In the genomic region with DNA sequence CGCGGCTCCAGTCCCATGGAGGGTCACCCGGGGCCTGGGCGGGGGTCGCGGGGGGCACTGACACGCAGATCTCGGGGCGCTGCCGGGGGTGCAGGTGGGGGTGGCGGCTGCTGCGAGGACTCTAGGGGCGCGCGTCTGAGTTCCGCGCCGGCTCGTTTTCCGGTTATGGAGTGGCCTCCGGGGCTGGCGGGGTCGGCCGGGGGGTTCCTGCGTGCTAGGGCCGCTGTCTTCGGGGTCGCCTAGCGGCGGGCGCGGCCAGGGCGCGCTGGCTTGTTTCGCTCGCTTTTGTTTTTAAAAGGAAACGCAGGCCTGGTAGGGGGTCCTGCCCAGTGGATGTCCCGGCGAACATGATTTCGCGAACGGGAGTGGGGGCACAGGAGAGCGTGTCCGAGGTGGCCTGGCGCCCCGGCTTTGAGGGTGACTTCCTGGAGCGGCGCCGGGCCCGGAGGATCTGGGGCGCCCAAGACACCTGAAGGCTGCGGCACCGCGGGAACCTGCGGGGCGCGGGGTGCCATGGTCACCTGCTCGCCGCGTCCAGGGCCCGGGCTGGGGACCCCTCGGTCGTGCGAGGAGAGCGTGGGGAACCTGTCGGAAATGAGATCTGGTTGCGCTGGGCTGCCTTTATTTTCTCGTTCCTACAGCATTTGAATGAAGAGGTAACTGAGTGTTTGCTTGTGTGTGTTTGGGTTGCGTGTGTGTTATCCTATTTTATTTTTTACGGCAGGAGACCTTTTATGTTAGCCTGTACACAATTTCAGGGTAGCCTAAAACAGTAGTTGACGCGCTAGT, we compare ENCODE assay signal across 8 cellular contexts. TPM values are rescaled to one million over a fixed set of nuclear protein-coding genes. Genes with fewer than 3 reads are reported as not detected.
DNase-seq lines count a peak whose midpoint lies in the region; ATAC-seq and TF ChIP-seq lines count a peak whose summit lies in the region.

No MANE protein-coding gene starts in this region.

- H3K9ac ChIP-seq in neural cell (ENCODE audit: low read length): peak overlapping the region; percentile 73

- H3K9me2 ChIP-seq in neural cell (ENCODE audit: insufficient read depth, low read length): no peaks in the 10 kb centered on the region

- DNase-seq in BE2C (peak; percentile 43), epithelial cell of prostate (ENCODE audit: low read depth, low spot score) (no peak), epidermal melanocyte (ENCODE audit: insufficient read length, low spot score) (no peak), NCI-H1436 (lab: John Stamatoyannopoulos, UW) (no peak)
- DNase-seq in activated CD8-positive, alpha-beta T cell treated with anti-CD3 and anti-CD28 coated beads, Interleukin-2, amount 10 ng/mL, durations not matched to agents 7 days and 5 days: peak; percentile 55

- peaks cover 27% of the 10 kb centered on the region for H3K36me3 Mint-ChIP-seq in activated CD8-positive, alpha-beta T cell treated with anti-CD3 and anti-CD28 coated beads, Interleukin-2, amount 10 ng/mL, durations not matched to agents 7 days and 5 days (ENCODE audit: low read depth)

- no peaks in the 10 kb centered on the region for H4K20me1 ChIP-seq in neural cell (ENCODE audit: insufficient read depth)

- no peak for TF ChIP-seq EP300 in Ishikawa (IDR thresholded peaks at IDR 0.05; ENCODE audit: borderline replicate concordance)
- TF ChIP-seq EP300 in neural cell (conservative IDR thresholded peaks at IDR 0.05; ENCODE audit: poor library complexity, severe bottlenecking): no peak

- POLR2A ChIA-PET in activated CD8-positive, alpha-beta T cell treated with anti-CD3 and anti-CD28 coated beads, Interleukin-2, amount 10 ng/mL, durations not matched to agents 7 days and 5 days (lab: Charles Lee): interaction anchor here (0.7 to 2.0 kb wide), 2 partner anchors 37 to 45 kb away, joined by 3 to 10 read pairs; no protein-coding TSS in a partner anchor

- H3K27ac ChIP-seq in epithelial cell of prostate: peak overlapping the region; percentile 91
- peak overlapping the region; percentile 27 for H3K27ac ChIP-seq in neural cell (ENCODE audit: low read length)

- no peak for TF ChIP-seq CTCF in BE2C (IDR thresholded peaks at IDR 0.05; ENCODE audit: low read depth, low read length)
- TF ChIP-seq CTCF in neural cell (IDR thresholded peaks at IDR 0.05; ENCODE audit: poor library complexity, severe bottlenecking): no peak

- CTCF ChIA-PET in activated CD8-positive, alpha-beta T cell treated with anti-CD3 and anti-CD28 coated beads, Interleukin-2, amount 10 ng/mL, durations not matched to agents 7 days and 5 days (lab: Charles Lee): interaction anchor here (0.9 to 1.2 kb wide), 2 partner anchors 34 to 36 kb away, joined by 3 read pairs; no protein-coding TSS in a partner anchor

- peak overlapping the region; percentile 23 for H2AFZ ChIP-seq in neural cell (ENCODE audit: low read depth, low read length)

- H3K9me3 Mint-ChIP-seq in activated CD8-positive, alpha-beta T cell treated with anti-CD3 and anti-CD28 coated beads, Interleukin-2, amount 10 ng/mL, durations not matched to agents 7 days and 5 days (ENCODE audit: insufficient read depth): no peaks in the 10 kb centered on the region

- peak overlapping the region; percentile 71 for H3K27ac Mint-ChIP-seq in activated CD8-positive, alpha-beta T cell treated with anti-CD3 and anti-CD28 coated beads, Interleukin-2, amount 10 ng/mL, durations not matched to agents 7 days and 5 days

- H3K9me3 ChIP-seq in BE2C (no peaks in the 10 kb centered on the region), neural cell (ENCODE audit: low read length) (no peaks in the 10 kb centered on the region)

- peak; percentile 21 for ATAC-seq in GM19452 (IDR thresholded peaks at IDR 0.05; ENCODE audit: unreplicated experiment)
- ATAC-seq in activated CD8-positive, alpha-beta T cell treated with anti-CD3 and anti-CD28 coated beads, Interleukin-2, amount 10 ng/mL, durations not matched to agents 7 days and 5 days: peak; percentile 54

- H3K4me3 ChIP-seq in BE2C (ENCODE audit: low read depth, low read length): peak overlapping the region; percentile 77
- peak overlapping the region; percentile 84 for H3K4me3 ChIP-seq in neural cell (ENCODE audit: low read length)

- H3K4me1 ChIP-seq in BE2C: peaks cover 10% of the 10 kb centered on the region

- TF ChIP-seq RAD21 in Ishikawa (IDR thresholded peaks at IDR 0.05; ENCODE audit: low read depth): no peak
- peak; percentile 14 for TF ChIP-seq RAD21 in neural cell (conservative IDR thresholded peaks at IDR 0.05)

- peaks cover 36% of the 10 kb centered on the region for H3K4me1 Mint-ChIP-seq in activated CD8-positive, alpha-beta T cell treated with anti-CD3 and anti-CD28 coated beads, Interleukin-2, amount 10 ng/mL, durations not matched to agents 7 days and 5 days (ENCODE audit: low read depth)

- H3K27me3 Mint-ChIP-seq in activated CD8-positive, alpha-beta T cell treated with anti-CD3 and anti-CD28 coated beads, Interleukin-2, amount 10 ng/mL, durations not matched to agents 7 days and 5 days (ENCODE audit: low read depth): no peaks in the 10 kb centered on the region

- H3F3A ChIP-seq in neural cell (ENCODE audit: insufficient read depth, low read length, poor library complexity, severe bottlenecking): no peaks in the 10 kb centered on the region

- H3K27me3 ChIP-seq in BE2C (no peaks in the 10 kb centered on the region), neural cell (ENCODE audit: insufficient read depth, low read depth, low read length) (no peaks in the 10 kb centered on the region)

- peaks cover 13% of the 10 kb centered on the region for H3K36me3 ChIP-seq in BE2C
- no peaks in the 10 kb centered on the region for H3K36me3 ChIP-seq in neural cell (ENCODE audit: insufficient read depth, low read length)

- H3K4me3 Mint-ChIP-seq in activated CD8-positive, alpha-beta T cell treated with anti-CD3 and anti-CD28 coated beads, Interleukin-2, amount 10 ng/mL, durations not matched to agents 7 days and 5 days: peak overlapping the region; percentile 76

- H3K79me2 ChIP-seq in neural cell (replicated peaks; ENCODE audit: insufficient read depth, low read length): peaks cover 7% of the 10 kb centered on the region

- H3K4me2 ChIP-seq in neural cell (ENCODE audit: low read length): peak overlapping the region; percentile 84

TF ChIP-seq in Ishikawa, 13 proteins besides CTCF, POLR2A, EP300 and RAD21:
- TF ChIP-seq TAF1 (IDR thresholded peaks at IDR 0.05; ENCODE audit: low read depth) (no peak), TCF12 (IDR thresholded peaks at IDR 0.05; ENCODE audit: low read depth) (no peak), ZBTB7A (IDR thresholded peaks at IDR 0.05; ENCODE audit: low read depth) (peak; percentile 84), FOXM1 (IDR thresholded peaks at IDR 0.05; ENCODE audit: borderline replicate concordance, low read depth) (no peak), CEBPB (IDR thresholded peaks at IDR 0.05) (no peak)
- TF ChIP-seq, protein P1, sequence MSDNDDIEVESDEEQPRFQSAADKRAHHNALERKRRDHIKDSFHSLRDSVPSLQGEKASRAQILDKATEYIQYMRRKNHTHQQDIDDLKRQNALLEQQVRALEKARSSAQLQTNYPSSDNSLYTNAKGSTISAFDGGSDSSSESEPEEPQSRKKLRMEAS (IDR thresholded peaks at IDR 0.05): no peak
- TF ChIP-seq, protein P2, sequence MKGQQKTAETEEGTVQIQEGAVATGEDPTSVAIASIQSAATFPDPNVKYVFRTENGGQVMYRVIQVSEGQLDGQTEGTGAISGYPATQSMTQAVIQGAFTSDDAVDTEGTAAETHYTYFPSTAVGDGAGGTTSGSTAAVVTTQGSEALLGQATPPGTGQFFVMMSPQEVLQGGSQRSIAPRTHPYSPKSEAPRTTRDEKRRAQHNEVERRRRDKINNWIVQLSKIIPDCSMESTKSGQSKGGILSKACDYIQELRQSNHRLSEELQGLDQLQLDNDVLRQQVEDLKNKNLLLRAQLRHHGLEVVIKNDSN (IDR thresholded peaks at IDR 0.05): no peak

TF ChIP-seq in neural cell, 6 proteins besides CTCF, POLR2A, EP300 and RAD21:
- TF ChIP-seq SMC3 (conservative IDR thresholded peaks at IDR 0.05; ENCODE audit: poor library complexity) (no peak), EZH2 (IDR thresholded peaks at IDR 0.05; ENCODE audit: borderline replicate concordance, insufficient read depth, low read length, poor library complexity, severe bottlenecking) (no peak), TAF1 (IDR thresholded peaks at IDR 0.05; ENCODE audit: low read depth) (no peak), MXI1 (conservative IDR thresholded peaks at IDR 0.05; ENCODE audit: poor library complexity, severe bottlenecking) (no peak), POLR2AphosphoS5 (IDR thresholded peaks at IDR 0.05) (no peak)
- TF ChIP-seq, protein P3, sequence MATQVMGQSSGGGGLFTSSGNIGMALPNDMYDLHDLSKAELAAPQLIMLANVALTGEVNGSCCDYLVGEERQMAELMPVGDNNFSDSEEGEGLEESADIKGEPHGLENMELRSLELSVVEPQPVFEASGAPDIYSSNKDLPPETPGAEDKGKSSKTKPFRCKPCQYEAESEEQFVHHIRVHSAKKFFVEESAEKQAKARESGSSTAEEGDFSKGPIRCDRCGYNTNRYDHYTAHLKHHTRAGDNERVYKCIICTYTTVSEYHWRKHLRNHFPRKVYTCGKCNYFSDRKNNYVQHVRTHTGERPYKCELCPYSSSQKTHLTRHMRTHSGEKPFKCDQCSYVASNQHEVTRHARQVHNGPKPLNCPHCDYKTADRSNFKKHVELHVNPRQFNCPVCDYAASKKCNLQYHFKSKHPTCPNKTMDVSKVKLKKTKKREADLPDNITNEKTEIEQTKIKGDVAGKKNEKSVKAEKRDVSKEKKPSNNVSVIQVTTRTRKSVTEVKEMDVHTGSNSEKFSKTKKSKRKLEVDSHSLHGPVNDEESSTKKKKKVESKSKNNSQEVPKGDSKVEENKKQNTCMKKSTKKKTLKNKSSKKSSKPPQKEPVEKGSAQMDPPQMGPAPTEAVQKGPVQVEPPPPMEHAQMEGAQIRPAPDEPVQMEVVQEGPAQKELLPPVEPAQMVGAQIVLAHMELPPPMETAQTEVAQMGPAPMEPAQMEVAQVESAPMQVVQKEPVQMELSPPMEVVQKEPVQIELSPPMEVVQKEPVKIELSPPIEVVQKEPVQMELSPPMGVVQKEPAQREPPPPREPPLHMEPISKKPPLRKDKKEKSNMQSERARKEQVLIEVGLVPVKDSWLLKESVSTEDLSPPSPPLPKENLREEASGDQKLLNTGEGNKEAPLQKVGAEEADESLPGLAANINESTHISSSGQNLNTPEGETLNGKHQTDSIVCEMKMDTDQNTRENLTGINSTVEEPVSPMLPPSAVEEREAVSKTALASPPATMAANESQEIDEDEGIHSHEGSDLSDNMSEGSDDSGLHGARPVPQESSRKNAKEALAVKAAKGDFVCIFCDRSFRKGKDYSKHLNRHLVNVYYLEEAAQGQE (IDR thresholded peaks at IDR 0.05; ENCODE audit: borderline replicate concordance): no peak

RNA-seq across cellular contexts. Expression of a gene that starts 0.6 kb away (rescaled TPM):
- 21.9 TPM for polyA plus RNA-seq in BE2C (2012; ENCODE audit: insufficient read depth, insufficient read length, low read depth)
- total RNA-seq in activated CD8-positive, alpha-beta T cell treated with anti-CD3 and anti-CD28 coated beads, Interleukin-2, amount 10 ng/mL, durations not matched to agents 7 days and 5 days: 10 to 100 TPM; 17.0 to 20.1 TPM
- 10.4 and 11.6 TPM in 2 replicates for polyA plus RNA-seq in neural cell
- polyA minus RNA-seq in neural cell: 19.9 and 20.0 TPM in 2 replicates

Comparison
In these comparisons a context has a peak if more than half of its experiments do, and no peak if none do; other contexts are left out.
1. DNase-seq: peak in BE2C (single experiment) and activated CD8-positive, alpha-beta T cell treated with anti-CD3 and anti-CD28 coated beads, Interleukin-2, amount 10 ng/mL, durations not matched to agents 7 days and 5 days (single experiment); none in epithelial cell of prostate (single experiment), epidermal melanocyte (single experiment) and NCI-H1436 (single experiment).